In genomic region chr2:27714053-27714452, GRCh38 we compare ENCODE assay signal across 1 cellular context.
TF ChIP-seq lines count a peak whose summit lies in the region.

No MANE protein-coding gene starts in this region.

TF ChIP-seq in HEK293, 187 proteins besides CTCF, POLR2A, EP300 and RAD21 (continued from another document):
- TF ChIP-seq ZNF292 (tag by site-specific recombination; IDR thresholded peaks at IDR 0.05; ENCODE audit: borderline replicate concordance, low read depth), result no peak
- no peak for TF ChIP-seq TRIM28 (IDR thresholded peaks at IDR 0.05; ENCODE audit: borderline replicate concordance, low read length)
- TF ChIP-seq ZNF560 (tag by site-specific recombination; IDR thresholded peaks at IDR 0.05; ENCODE audit: borderline replicate concordance), result no peak
- TF ChIP-seq ZNF704 (tag by site-specific recombination; IDR thresholded peaks at IDR 0.05), result no peak
- no peak for TF ChIP-seq ZNF423 (tag by site-specific recombination; IDR thresholded peaks at IDR 0.05)
- no peak for TF ChIP-seq SP2 (tag by site-specific recombination; IDR thresholded peaks at IDR 0.05)
- TF ChIP-seq ZNF623 (tag by site-specific recombination; IDR thresholded peaks at IDR 0.05), result peak; percentile 36; the same call in 1 of the 2 replicates
- TF ChIP-seq REPIN1 (tag by site-specific recombination; IDR thresholded peaks at IDR 0.05; ENCODE audit: low read depth), result no peak
- peak; percentile 28; the same call in 1 of the 2 replicates for TF ChIP-seq ZNF140 (tag by site-specific recombination; IDR thresholded peaks at IDR 0.05)
- TF ChIP-seq MYNN (tag by site-specific recombination; IDR thresholded peaks at IDR 0.05; ENCODE audit: borderline replicate concordance), result no peak
- TF ChIP-seq REST (tag by site-specific recombination; IDR thresholded peaks at IDR 0.05), result 0 out of 2 replicates have a peak, but pooled peaks have one; percentile 28
- TF ChIP-seq ZBTB26 (tag by site-specific recombination; optimal IDR thresholded peaks at IDR 0.05), result no peak
- TF ChIP-seq ZNF513 (tag by site-specific recombination; IDR thresholded peaks at IDR 0.05), result no peak
- TF ChIP-seq ZSCAN30 (tag by site-specific recombination; IDR thresholded peaks at IDR 0.05), result no peak
- no peak for TF ChIP-seq WT1 (tag by site-specific recombination; IDR thresholded peaks at IDR 0.05)
- no peak for TF ChIP-seq ZNF837 (tag by site-specific recombination; IDR thresholded peaks at IDR 0.05)
- TF ChIP-seq ZBTB8A (tag by site-specific recombination; IDR thresholded peaks at IDR 0.05), result peak; percentile 30; the same call in 1 of the 2 replicates
- no peak for TF ChIP-seq GLIS2 (tag by site-specific recombination; IDR thresholded peaks at IDR 0.05)
- TF ChIP-seq ZNF433 (tag by site-specific recombination; IDR thresholded peaks at IDR 0.05; ENCODE audit: low read depth), result peak; percentile 24; the same call in 1 of the 2 replicates
- no peak for TF ChIP-seq ZNF239 (tag by site-specific recombination; IDR thresholded peaks at IDR 0.05)
- no peak for TF ChIP-seq ZNF214 (tag by site-specific recombination; IDR thresholded peaks at IDR 0.05; ENCODE audit: borderline replicate concordance)
- TF ChIP-seq ZNF555 (tag by site-specific recombination; conservative IDR thresholded peaks at IDR 0.05), result peak; percentile 38
- no peak for TF ChIP-seq ZNF2 (tag by site-specific recombination; IDR thresholded peaks at IDR 0.05)
- no peak for TF ChIP-seq ZBTB48 (tag by site-specific recombination; IDR thresholded peaks at IDR 0.05)
- no peak for TF ChIP-seq MZF1 (tag by site-specific recombination; IDR thresholded peaks at IDR 0.05; ENCODE audit: borderline replicate concordance)
- no peak for TF ChIP-seq ZNF155 (tag by site-specific recombination; IDR thresholded peaks at IDR 0.05)
- peak; percentile 49 for TF ChIP-seq ZNF426 (tag by site-specific recombination; IDR thresholded peaks at IDR 0.05)
- TF ChIP-seq ZNF518A (tag by site-specific recombination; conservative IDR thresholded peaks at IDR 0.05; ENCODE audit: low read depth), result peak; percentile 69
- no peak for TF ChIP-seq ZNF391 (tag by site-specific recombination; IDR thresholded peaks at IDR 0.05; ENCODE audit: borderline replicate concordance, low read depth)
- no peak for TF ChIP-seq ZNF677 (tag by site-specific recombination; IDR thresholded peaks at IDR 0.05)
- TF ChIP-seq KLF8 (tag by site-specific recombination; IDR thresholded peaks at IDR 0.05), result no peak
- peak; percentile 76 for TF ChIP-seq ZNF394 (tag by site-specific recombination; IDR thresholded peaks at IDR 0.05; ENCODE audit: borderline replicate concordance)
- TF ChIP-seq ZNF274 (IDR thresholded peaks at IDR 0.05; ENCODE audit: low read length), result no peak
- no peak for TF ChIP-seq ZNF274 (tag by site-specific recombination; IDR thresholded peaks at IDR 0.05; ENCODE audit: borderline replicate concordance)
- TF ChIP-seq ZNF510 (tag by site-specific recombination; IDR thresholded peaks at IDR 0.05; ENCODE audit: insufficient replicate concordance), result peak; percentile 25
- no peak for TF ChIP-seq SCRT2 (tag by site-specific recombination; IDR thresholded peaks at IDR 0.05)
- TF ChIP-seq ZBTB11 (tag by site-specific recombination; conservative IDR thresholded peaks at IDR 0.05; ENCODE audit: low read depth), result 0 out of 2 replicates have a peak, but pooled peaks have one; percentile 25
- no peak for TF ChIP-seq ELK4 (IDR thresholded peaks at IDR 0.05; ENCODE audit: borderline replicate concordance, low read depth, low read length)
TF ChIP-seq in HEK293: peak in this region for 11.
